10 cellular contexts compared by ENCODE assay signal in genomic region chr3:177646749-177647148, GRCh38.
DNase-seq lines count a peak whose midpoint lies in the region; ATAC-seq and TF ChIP-seq lines count a peak whose summit lies in the region.
"Had no signal": no experiment of that assay in that cellular context is flagged by ENCODE, and none has a peak within 500 bp of the region (broad histone marks: within the 10 kb centered on the region; RNA-seq: fewer than 3 reads in every experiment).

No MANE protein-coding gene starts in this region.

- H2AFZ ChIP-seq in SK-N-SH (ENCODE audit: low read depth): no peak overlapping the region

- POLR2A ChIA-PET in activated CD8-positive, alpha-beta T cell treated with anti-CD3 and anti-CD28 coated beads, Interleukin-2, amount 10 ng/mL, durations not matched to agents 7 days and 5 days (lab: Charles Lee): interaction anchor here (0.5 kb wide), 1 partner anchor 320 kb away, joined by 3 read pairs; no protein-coding TSS in a partner anchor
- POLR2A ChIA-PET in SK-N-SH (lab: Yijun Ruan, JAX): no interaction called here
- POLR2A ChIA-PET in GM10248 (lab: Yijun Ruan, JAX): no interaction called here

- peaks cover 4% of the 10 kb centered on the region for H3K36me3 Mint-ChIP-seq in activated CD8-positive, alpha-beta T cell treated with anti-CD3 and anti-CD28 coated beads, Interleukin-2, amount 10 ng/mL, durations not matched to agents 7 days and 5 days (ENCODE audit: low read depth)

- TF ChIP-seq CTCF in SK-N-SH (IDR thresholded peaks at IDR 0.05) (no peak), GM10248 (IDR thresholded peaks at IDR 0.05; ENCODE audit: control extremely low read depth, extremely low read depth, low read depth, missing control alignments) (no peak)

- H4K20me1 ChIP-seq in SK-N-SH (ENCODE audit: insufficient read depth): no peaks in the 10 kb centered on the region

- TF ChIP-seq RAD21 in SK-N-SH (IDR thresholded peaks at IDR 0.05; ENCODE audit: low read length): no peak

- CTCF ChIA-PET in activated CD8-positive, alpha-beta T cell treated with anti-CD3 and anti-CD28 coated beads, Interleukin-2, amount 10 ng/mL, durations not matched to agents 7 days and 5 days (lab: Charles Lee): interaction anchor here (1.0 kb wide), 1 partner anchor 131 kb away, joined by 4 read pairs; no protein-coding TSS in a partner anchor
- CTCF ChIA-PET in SK-N-SH (lab: Yijun Ruan, JAX): no interaction called here
- CTCF ChIA-PET in GM10248 (lab: Yijun Ruan, JAX): interaction anchor here (0.7 to 1.0 kb wide), 3 partner anchors 11 to 34 kb away, joined by 3 read pairs; no protein-coding TSS in a partner anchor

- H3K27ac Mint-ChIP-seq in activated CD8-positive, alpha-beta T cell treated with anti-CD3 and anti-CD28 coated beads, Interleukin-2, amount 10 ng/mL, durations not matched to agents 7 days and 5 days: peak overlapping the region; percentile 77

- H3K4me1 Mint-ChIP-seq in activated CD8-positive, alpha-beta T cell treated with anti-CD3 and anti-CD28 coated beads, Interleukin-2, amount 10 ng/mL, durations not matched to agents 7 days and 5 days (ENCODE audit: low read depth): peaks cover 57% of the 10 kb centered on the region

- no peak overlapping the region for H3K4me3 ChIP-seq in SK-N-SH (ENCODE audit: low read depth in 2 of 2, low read length in 1 of 2)

- no peaks in the 10 kb centered on the region for H3K79me2 ChIP-seq in SK-N-SH (ENCODE audit: insufficient read depth)

- H3K27me3 Mint-ChIP-seq in activated CD8-positive, alpha-beta T cell treated with anti-CD3 and anti-CD28 coated beads, Interleukin-2, amount 10 ng/mL, durations not matched to agents 7 days and 5 days (ENCODE audit: low read depth): no peaks in the 10 kb centered on the region

- no peak for TF ChIP-seq EP300 in SK-N-SH (IDR thresholded peaks at IDR 0.05; ENCODE audit: borderline replicate concordance in 1 of 2, low read depth in 1 of 2, low read length in 1 of 2)

- no peaks in the 10 kb centered on the region for H3K9me2 ChIP-seq in SK-N-SH

- no peak overlapping the region for H3K4me2 ChIP-seq in SK-N-SH

- no peak overlapping the region for H3K4me3 Mint-ChIP-seq in activated CD8-positive, alpha-beta T cell treated with anti-CD3 and anti-CD28 coated beads, Interleukin-2, amount 10 ng/mL, durations not matched to agents 7 days and 5 days
- H3K4me3 Mint-ChIP-seq: neural crest cell had no signal

- H3K9me3 ChIP-seq in SK-N-SH: no peaks in the 10 kb centered on the region

- peaks cover 0 to 11% of the 10 kb centered on the region in 2 experiments; a peak in 2 of 4 replicates for H3K4me1 ChIP-seq in SK-N-SH (ENCODE audit: control insufficient read depth in 1 of 2, insufficient read depth in 2 of 2, low read depth in 1 of 2, low read length in 1 of 2)

- H3K9ac ChIP-seq in SK-N-SH: no peak overlapping the region

- H3K27ac ChIP-seq in SK-N-SH (ENCODE audit: low read depth in 2 of 2, low read length in 1 of 2): no peak overlapping the region

- 79% methylated on average over 3 of the region's 3 CpGs for WGBS in SK-N-SH (ENCODE audit: low lambda C conversion rate)

- no peaks in the 10 kb centered on the region for H3K27me3 ChIP-seq in SK-N-SH (ENCODE audit: insufficient read depth)

- peak; percentile 21 for DNase-seq in stimulated activated CD4-positive, alpha-beta T cell treated with anti-CD3 and anti-CD28 coated beads, Interleukin-15, amount 100 ng/mL, for 24 hours
- no peak for DNase-seq in stimulated activated CD4-positive, alpha-beta T cell treated with anti-CD3 and anti-CD28 coated beads, Interleukin-2, amount 100 ng/mL, for 48 hours
- peak; percentile 72 for DNase-seq in activated CD8-positive, alpha-beta T cell treated with anti-CD3 and anti-CD28 coated beads, Interleukin-2, amount 10 ng/mL, durations not matched to agents 7 days and 5 days
- no peak for DNase-seq in activated CD4-positive, CD25-positive, alpha-beta regulatory T cell treated with anti-CD3 and anti-CD28 coated beads, Interleukin-2, amount 50 U/mL, for 72 hours
- DNase-seq in SK-N-SH (no peak), GM10248 (ENCODE audit: extremely low spot score) (no peak), NCI-H2107 (lab: John Stamatoyannopoulos, UW) (no peak)
- DNase-seq: NCI-H187 had no signal

- peak; percentile 62 for ATAC-seq in HG03565 (IDR thresholded peaks at IDR 0.05; ENCODE audit: unreplicated experiment)
- peak; percentile 87 for ATAC-seq in activated CD8-positive, alpha-beta T cell treated with anti-CD3 and anti-CD28 coated beads, Interleukin-2, amount 10 ng/mL, durations not matched to agents 7 days and 5 days

- no peaks in the 10 kb centered on the region for H3K36me3 ChIP-seq in SK-N-SH (replicated peaks in 1 of 2; ENCODE audit: control insufficient read depth in 1 of 2, insufficient read depth in 2 of 2, low read length in 1 of 2)

- H3K9me3 Mint-ChIP-seq in activated CD8-positive, alpha-beta T cell treated with anti-CD3 and anti-CD28 coated beads, Interleukin-2, amount 10 ng/mL, durations not matched to agents 7 days and 5 days (ENCODE audit: insufficient read depth): no peaks in the 10 kb centered on the region

- no peaks in the 10 kb centered on the region for H3F3A ChIP-seq in SK-N-SH (replicated peaks; ENCODE audit: insufficient read depth)

TF ChIP-seq in SK-N-SH, 30 proteins besides CTCF, POLR2A, EP300 and RAD21:
- TF ChIP-seq TCF12 (IDR thresholded peaks at IDR 0.05): no peak
- no peak for TF ChIP-seq SMC3 (IDR thresholded peaks at IDR 0.05; ENCODE audit: low read depth, low read length)
- no peak for TF ChIP-seq TAF1 (IDR thresholded peaks at IDR 0.05; ENCODE audit: borderline replicate concordance, low read depth, low read length)
- TF ChIP-seq NRF1 (IDR thresholded peaks at IDR 0.05; ENCODE audit: low read depth, low read length): no peak
- no peak for TF ChIP-seq PBX3 (IDR thresholded peaks at IDR 0.05)
- no peak for TF ChIP-seq IRF3 (IDR thresholded peaks at IDR 0.05; ENCODE audit: low read depth, low read length)
- TF ChIP-seq NFIC (IDR thresholded peaks at IDR 0.05; ENCODE audit: borderline replicate concordance): no peak
- TF ChIP-seq RCOR1 (IDR thresholded peaks at IDR 0.05; ENCODE audit: low read length): no peak

Comparison
In these comparisons a context has a peak if more than half of its experiments do, and no peak if none do; other contexts are left out.
1. DNase-seq: peak in stimulated activated CD4-positive, alpha-beta T cell treated with anti-CD3 and anti-CD28 coated beads, Interleukin-15, amount 100 ng/mL, for 24 hours (single experiment) and activated CD8-positive, alpha-beta T cell treated with anti-CD3 and anti-CD28 coated beads, Interleukin-2, amount 10 ng/mL, durations not matched to agents 7 days and 5 days (single experiment); none in stimulated activated CD4-positive, alpha-beta T cell treated with anti-CD3 and anti-CD28 coated beads, Interleukin-2, amount 100 ng/mL, for 48 hours (0 of 2), activated CD4-positive, CD25-positive, alpha-beta regulatory T cell treated with anti-CD3 and anti-CD28 coated beads, Interleukin-2, amount 50 U/mL, for 72 hours (single experiment), SK-N-SH (single experiment), GM10248 (single experiment) and NCI-H2107 (single experiment).